17 cellular contexts compared by ENCODE assay signal in the genomic region with DNA sequence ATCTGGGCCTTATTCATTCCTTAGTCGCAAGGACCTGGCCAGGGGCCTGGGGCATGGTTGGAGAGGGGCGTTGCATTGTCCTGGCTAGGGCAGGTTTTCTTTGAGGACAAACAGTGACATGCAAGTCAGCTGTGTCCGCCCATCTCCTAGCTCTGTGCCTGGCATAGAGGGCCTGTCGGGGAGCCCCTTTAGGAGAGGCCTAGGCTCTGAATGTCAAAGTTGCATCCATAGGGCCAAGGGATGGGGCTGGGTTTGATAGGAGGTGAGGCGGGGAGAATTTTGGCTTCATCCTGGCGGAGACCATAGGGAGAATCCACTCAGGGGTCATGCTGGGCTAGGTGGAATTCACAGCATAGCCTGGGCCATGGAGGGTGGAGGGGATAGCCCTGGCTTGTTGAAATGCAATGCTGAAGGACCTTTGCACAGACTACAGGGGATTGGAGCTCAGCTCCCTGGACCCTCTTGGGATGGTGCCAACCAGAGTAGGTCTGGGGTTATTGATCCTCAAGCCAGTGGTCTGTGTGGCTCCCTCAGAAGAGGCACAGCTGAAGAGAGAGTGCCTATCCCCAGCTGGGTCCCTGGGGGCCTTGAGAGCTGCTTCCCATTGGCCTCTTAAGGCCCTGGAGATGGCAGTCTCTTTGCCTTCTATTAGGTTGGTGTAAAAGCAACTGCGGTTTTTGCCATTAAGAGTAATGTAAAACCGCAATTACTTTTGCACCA.
DNase-seq lines count a peak whose midpoint lies in the region; ATAC-seq, FAIRE-seq and TF ChIP-seq lines count a peak whose summit lies in the region.
"Had no signal": no experiment of that assay in that cellular context is flagged by ENCODE, and none has a peak within 500 bp of the region (broad histone marks: within the 10 kb centered on the region; RNA-seq: fewer than 3 reads in every experiment).

No MANE protein-coding gene starts in this region.

- TF ChIP-seq EP300 in neural cell (conservative IDR thresholded peaks at IDR 0.05; ENCODE audit: poor library complexity, severe bottlenecking), result no peak
- no peak for TF ChIP-seq EP300 in transverse colon (IDR thresholded peaks at IDR 0.05; ENCODE audit: low read depth)

- H3K27ac Mint-ChIP-seq in activated naive CD4-positive, alpha-beta T cell treated with anti-CD3 and anti-CD28 coated beads, Interleukin-2, amount 50 U/mL, for 24 hours, result peak overlapping the region; percentile 12
- no peak overlapping the region for H3K27ac Mint-ChIP-seq in astrocyte (ENCODE audit: unreplicated experiment)
- H3K27ac Mint-ChIP-seq: activated CD8-positive, alpha-beta T cell treated with anti-CD3 and anti-CD28 coated beads for 36 hours had no signal

- intact Hi-C loops in transverse colon (cut with DNase I; ENCODE audit: low total_unique reads), result no loop called here
- intact Hi-C loops in OCI-LY7 (cut with micrococcal nuclease; ENCODE audit: unreplicated experiment), result no loop called here

- H3K27ac ChIP-seq in astrocyte (ENCODE audit: low read depth, low read length), result no peak overlapping the region
- H3K27ac ChIP-seq in neural cell (ENCODE audit: low read length), result no peak overlapping the region
- peak overlapping the region in 3 of 4 donors; percentile 12 to 23 (median 17) for H3K27ac ChIP-seq in transverse colon
- H3K27ac ChIP-seq in OCI-LY7 (ENCODE audit: low read depth, low read length, poor library complexity, severe bottlenecking), result no peak overlapping the region
- H3K27ac ChIP-seq: WERI-Rb-1 had no signal

- no peaks in the 10 kb centered on the region for H3K27me3 Mint-ChIP-seq in activated naive CD4-positive, alpha-beta T cell treated with anti-CD3 and anti-CD28 coated beads, Interleukin-2, amount 50 U/mL, for 24 hours
- peaks cover 2% of the 10 kb centered on the region for H3K27me3 Mint-ChIP-seq in astrocyte (ENCODE audit: low read depth, unreplicated experiment)
- H3K27me3 Mint-ChIP-seq: activated CD8-positive, alpha-beta T cell treated with anti-CD3 and anti-CD28 coated beads for 36 hours had no signal

- peaks cover 13% of the 10 kb centered on the region for H3K4me1 Mint-ChIP-seq in activated naive CD4-positive, alpha-beta T cell treated with anti-CD3 and anti-CD28 coated beads, Interleukin-2, amount 50 U/mL, for 24 hours
- H3K4me1 Mint-ChIP-seq in astrocyte (ENCODE audit: low read depth, unreplicated experiment), result peaks cover 33% of the 10 kb centered on the region

- no peak overlapping the region for H3K4me3 Mint-ChIP-seq in activated naive CD4-positive, alpha-beta T cell treated with anti-CD3 and anti-CD28 coated beads, Interleukin-2, amount 50 U/mL, for 24 hours
- H3K4me3 Mint-ChIP-seq in astrocyte (ENCODE audit: unreplicated experiment), result peak overlapping the region; percentile 54
- H3K4me3 Mint-ChIP-seq: activated CD8-positive, alpha-beta T cell treated with anti-CD3 and anti-CD28 coated beads for 36 hours had no signal

- H4K20me1 ChIP-seq in astrocyte (ENCODE audit: insufficient read depth, low read length) (peaks cover 12% of the 10 kb centered on the region), neural cell (ENCODE audit: insufficient read depth) (no peaks in the 10 kb centered on the region), OCI-LY7 (ENCODE audit: insufficient read depth, low read length) (no peaks in the 10 kb centered on the region)

- no peak for FAIRE-seq in astrocyte (lab: Jason Lieb, UNC)

- DNase-seq in activated naive CD4-positive, alpha-beta T cell treated with Interleukin-2 at 50 U/mL for 16 hours, result no peak
- DNase-seq in astrocyte (ENCODE audit: low read depth) (no peak), transverse colon (no peak), OCI-LY7 (ENCODE audit: low spot score) (no peak), GDM1 (lab: John Stamatoyannopoulos, UW) (no peak)
- DNase-seq: ACHN; activated CD8-positive, alpha-beta T cell treated with anti-CD3 and anti-CD28 coated beads for 36 hours; esophagus squamous epithelium; NCI-H2171; RPMI8226; testis; WERI-Rb-1 had no signal

- no peak for TF ChIP-seq CTCF in astrocyte (IDR thresholded peaks at IDR 0.05; ENCODE audit: insufficient read depth, low read depth, low read length)
- no peak for TF ChIP-seq CTCF in neural cell (IDR thresholded peaks at IDR 0.05; ENCODE audit: poor library complexity, severe bottlenecking)
- TF ChIP-seq CTCF in transverse colon (IDR thresholded peaks at IDR 0.05), result no peak
- TF ChIP-seq CTCF in OCI-LY7 (conservative IDR thresholded peaks at IDR 0.05; ENCODE audit: low read length), result no peak

- H3K27me3 ChIP-seq in astrocyte (ENCODE audit: insufficient read depth, low read length), result no peaks in the 10 kb centered on the region
- no peaks in the 10 kb centered on the region for H3K27me3 ChIP-seq in neural cell (ENCODE audit: insufficient read depth, low read depth, low read length)
- no peaks in the 10 kb centered on the region for H3K27me3 ChIP-seq in transverse colon
- H3K27me3 ChIP-seq: dorsolateral prefrontal cortex, esophagus squamous epithelium, testis had no signal

- H3K9me2 ChIP-seq in neural cell (ENCODE audit: insufficient read depth, low read length) (no peaks in the 10 kb centered on the region), OCI-LY7 (ENCODE audit: insufficient read depth, low read length) (no peaks in the 10 kb centered on the region)

- POLR2A ChIA-PET in OCI-LY7 (lab: Charles Lee), result no interaction called here

- H3K9me3 Mint-ChIP-seq in activated naive CD4-positive, alpha-beta T cell treated with anti-CD3 and anti-CD28 coated beads, Interleukin-2, amount 50 U/mL, for 24 hours, result no peaks in the 10 kb centered on the region
- peaks cover 3% of the 10 kb centered on the region for H3K9me3 Mint-ChIP-seq in astrocyte (ENCODE audit: unreplicated experiment)
- H3K9me3 Mint-ChIP-seq: activated CD8-positive, alpha-beta T cell treated with anti-CD3 and anti-CD28 coated beads for 36 hours had no signal

- no peaks in the 10 kb centered on the region for H3F3A ChIP-seq in neural cell (ENCODE audit: insufficient read depth, low read length, poor library complexity, severe bottlenecking)

- BruUV-seq in OCI-LY7 (replicated peaks; lab: Mats Ljungman, UMichigan), result no TSS peak

- in situ Hi-C loops in transverse colon (cut with MboI; ENCODE audit: low pct_ligation_motif_present in 1 of 4, low pct_unique_long_range_greater_than_20kb in 1 of 4, low sequenced_read_pairs in 3 of 4), result no loop called here

- H2AFZ ChIP-seq in astrocyte (ENCODE audit: low read depth, low read length) (no peak overlapping the region), neural cell (ENCODE audit: low read depth, low read length) (no peak overlapping the region), OCI-LY7 (ENCODE audit: low read length) (no peak overlapping the region)

- H3K79me2 ChIP-seq in astrocyte (ENCODE audit: insufficient read depth, low read length) (peaks cover 39% of the 10 kb centered on the region), neural cell (replicated peaks; ENCODE audit: insufficient read depth, low read length) (peaks cover 6% of the 10 kb centered on the region), OCI-LY7 (ENCODE audit: insufficient read depth, low read depth, low read length) (no peaks in the 10 kb centered on the region)

- no peak for ATAC-seq in GM19324 (IDR thresholded peaks at IDR 0.05; ENCODE audit: low FRiP score, unreplicated experiment)
- ATAC-seq: activated CD8-positive, alpha-beta T cell treated with anti-CD3 and anti-CD28 coated beads for 36 hours; HCT116 had no signal

- H3K36me3 ChIP-seq in astrocyte (ENCODE audit: insufficient read depth, low read length) (no peaks in the 10 kb centered on the region), neural cell (ENCODE audit: insufficient read depth, low read length) (no peaks in the 10 kb centered on the region), transverse colon (no peaks in the 10 kb centered on the region), OCI-LY7 (ENCODE audit: insufficient read depth, low read length) (no peaks in the 10 kb centered on the region)
- H3K36me3 ChIP-seq: esophagus squamous epithelium, WERI-Rb-1 had no signal

- H3K9ac ChIP-seq in astrocyte (ENCODE audit: low read length) (no peak overlapping the region), neural cell (ENCODE audit: low read length) (no peak overlapping the region)

- no peaks in the 10 kb centered on the region for H3K36me3 Mint-ChIP-seq in activated naive CD4-positive, alpha-beta T cell treated with anti-CD3 and anti-CD28 coated beads, Interleukin-2, amount 50 U/mL, for 24 hours
- H3K36me3 Mint-ChIP-seq in astrocyte (ENCODE audit: low read depth, unreplicated experiment), result peaks cover 12% of the 10 kb centered on the region

- no peaks in the 10 kb centered on the region for H3K9me3 ChIP-seq in astrocyte (ENCODE audit: insufficient read depth, low read depth, low read length)
- no peaks in the 10 kb centered on the region for H3K9me3 ChIP-seq in neural cell (ENCODE audit: low read length)
- H3K9me3 ChIP-seq in transverse colon, result no peaks in the 10 kb centered on the region
- H3K9me3 ChIP-seq in OCI-LY7 (ENCODE audit: low read length), result no peaks in the 10 kb centered on the region
- H3K9me3 ChIP-seq: esophagus squamous epithelium, testis had no signal

- TF ChIP-seq RAD21 in neural cell (conservative IDR thresholded peaks at IDR 0.05), result no peak

- H3K4me2 ChIP-seq in astrocyte (ENCODE audit: low read length), result peak overlapping the region; percentile 6
- no peak overlapping the region for H3K4me2 ChIP-seq in neural cell (ENCODE audit: low read length)
- H3K4me2 ChIP-seq in OCI-LY7 (ENCODE audit: low read length), result no peak overlapping the region

- CTCF ChIA-PET in OCI-LY7 (lab: Charles Lee; ENCODE audit: unreplicated experiment), result no interaction called here

- H3K4me3 ChIP-seq in astrocyte (ENCODE audit: insufficient read depth, low read depth, low read length) (no peak overlapping the region), neural cell (ENCODE audit: low read length) (peak overlapping the region; percentile 33), transverse colon (no peak overlapping the region), OCI-LY7 (ENCODE audit: low read depth, low read length, poor library complexity, severe bottlenecking) (no peak overlapping the region)
- H3K4me3 ChIP-seq: dorsolateral prefrontal cortex had no signal

- TF ChIP-seq POLR2A in transverse colon (IDR thresholded peaks at IDR 0.05), result no peak

- WGBS in transverse colon (ENCODE audit: low coverage in 1 of 2), 2 donors, result 92% methylated on average over 8 of the region's 8 CpGs; no CpG with 5 or more reads in 1 of the 2 donors

- H3K4me1 ChIP-seq in astrocyte (ENCODE audit: insufficient read depth, low read length) (peaks cover 26% of the 10 kb centered on the region), transverse colon (peaks cover 24 to 52% (median 44%) of the 10 kb centered on the region in 4 donors), OCI-LY7 (ENCODE audit: insufficient read depth, low read length, poor library complexity, severe bottlenecking) (peaks cover 12% of the 10 kb centered on the region)

TF ChIP-seq in neural cell, 6 proteins besides CTCF, POLR2A, EP300 and RAD21 (continues in another document):
- no peak for TF ChIP-seq SMC3 (conservative IDR thresholded peaks at IDR 0.05; ENCODE audit: poor library complexity)
- no peak for TF ChIP-seq POLR2AphosphoS5 (IDR thresholded peaks at IDR 0.05)

Comparison
In these comparisons a context has a peak if more than half of its experiments do, and no peak if none do; other contexts are left out.
1. H3K27ac ChIP-seq: peak in transverse colon (3 of 4); none in astrocyte (single experiment), neural cell (single experiment) and OCI-LY7 (single experiment).